30 cellular contexts compared by ENCODE assay signal in the genomic region with DNA sequence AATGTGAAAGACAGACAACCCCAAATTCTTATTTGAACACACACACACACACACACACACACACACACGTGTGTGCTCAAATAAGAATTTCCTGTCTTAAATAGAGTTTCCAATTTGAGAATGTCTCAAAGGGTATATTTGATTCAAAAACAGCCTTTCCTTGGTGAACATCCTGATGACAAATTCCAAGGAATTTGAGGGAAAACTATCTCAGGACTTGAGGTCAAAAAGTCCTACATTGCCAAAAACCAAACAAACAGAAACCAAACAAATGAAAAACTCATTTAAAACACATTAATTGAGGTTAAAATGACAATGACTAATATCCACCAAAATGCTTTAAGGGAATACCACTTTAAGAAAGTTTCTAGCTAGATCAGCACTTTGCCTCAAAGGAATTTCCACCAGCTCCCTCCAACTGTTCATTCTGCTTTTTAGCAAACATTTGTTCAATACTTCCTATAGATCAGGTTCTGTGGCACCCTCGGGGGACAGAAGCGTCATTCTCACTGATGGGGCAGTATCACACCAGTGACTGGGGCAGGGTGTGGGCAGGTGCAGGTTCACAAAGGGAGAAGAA.
DNase-seq lines count a peak whose midpoint lies in the region; ATAC-seq, FAIRE-seq and TF ChIP-seq lines count a peak whose summit lies in the region.
"Had no signal": no experiment of that assay in that cellular context is flagged by ENCODE, and none has a peak within 500 bp of the region (broad histone marks: within the 10 kb centered on the region; RNA-seq: fewer than 3 reads in every experiment).

No MANE protein-coding gene starts in this region.

- no peak overlapping the region for H3K27ac ChIP-seq in HepG2 (ENCODE audit: extremely low read length, insufficient read depth, low read length)
- H3K27ac ChIP-seq in right lobe of liver, result no peak overlapping the region
- H3K27ac ChIP-seq: colonic mucosa, foreskin keratinocyte, KMS-11, ovary, Peyer's patch, SK-N-MC, suprapubic skin had no signal

- H3K4me3 ChIP-seq in HepG2 (replicated peaks in 1 of 3; ENCODE audit: insufficient read depth in 1 of 3, low read depth in 2 of 3, low read length in 3 of 3), result no peak overlapping the region
- no peak overlapping the region for H3K4me3 ChIP-seq in right lobe of liver
- no peak overlapping the region for H3K4me3 ChIP-seq in fibroblast of mammary gland (ENCODE audit: control insufficient read depth, low read depth, low read length)
- H3K4me3 ChIP-seq: colonic mucosa, GM12878, GM23338, ovary, Peyer's patch, SK-N-MC, suprapubic skin had no signal

- H2AFZ ChIP-seq in HepG2 (ENCODE audit: low read length), result no peak overlapping the region
- H2AFZ ChIP-seq: GM23338 had no signal

- 31% methylated on average over 3 of the region's 3 CpGs for WGBS in HepG2 (ENCODE audit: low lambda C conversion rate)
- 25% methylated on average over 2 of the region's 3 CpGs for WGBS in right lobe of liver (ENCODE audit: insufficient coverage, low coverage, low lambda C conversion rate, missing lambda C conversion rate)

- no peak for DNase-seq in HepG2 (ENCODE audit: low spot score)
- DNase-seq in right lobe of liver, result no peak
- no peak for DNase-seq in T-cell
- peak; percentile 74 for DNase-seq in fibroblast of mammary gland (ENCODE audit: low read depth)
- DNase-seq in urothelium cell line (ENCODE audit: low spot score), result no peak
- no peak for DNase-seq in NCI-H2081 (lab: John Stamatoyannopoulos, UW)
- no peak for DNase-seq in H4 (ENCODE audit: low spot score)
- DNase-seq: ACHN; activated B cell treated with CpG ODN at 0.5 μM for 24 hours; activated CD8-positive, alpha-beta memory T cell treated with anti-CD3 and anti-CD28 coated beads for 24 hours; activated naive CD4-positive, alpha-beta T cell treated with anti-CD3 and anti-CD28 coated beads, Interleukin-2, amount 10 ng/mL, durations not matched to agents 7 days and 5 days; activated T-cell treated with anti-CD3 and anti-CD28 coated beads, Interleukin-2, amount 50 U/mL, for 72 hours; colonic mucosa; DMS153; foreskin keratinocyte; hypothalamus; NCI-H1092; NCI-H2029; ovary; Peyer's patch had no signal

- H3K79me2 ChIP-seq in HepG2 (ENCODE audit: insufficient read depth, low read length), result no peaks in the 10 kb centered on the region

- peak overlapping the region in 1 of 3 donors; percentile 4 for H3K4me3 Mint-ChIP-seq in T-cell
- H3K4me3 Mint-ChIP-seq: activated B cell treated with CpG ODN at 0.5 μM for 24 hours; activated naive CD4-positive, alpha-beta T cell treated with anti-CD3 and anti-CD28 coated beads, Interleukin-2, amount 10 ng/mL, durations not matched to agents 7 days and 5 days; activated T-cell treated with anti-CD3 and anti-CD28 coated beads, Interleukin-2, amount 50 U/mL, for 72 hours; CD14-positive monocyte; GM23338; T-helper 2 cell treated with Interferon-gamma antibody and Interleukin-4, amounts not matched to agents 5 μg/mL and 100 μg/mL, for 36 hours had no signal

- no peak overlapping the region for H3K4me2 ChIP-seq in HepG2 (ENCODE audit: low read depth, low read length)
- H3K4me2 ChIP-seq: GM23338, KMS-11 had no signal

- H3K27me3 Mint-ChIP-seq in T-cell, result no peaks in the 10 kb centered on the region
- H3K27me3 Mint-ChIP-seq: activated B cell treated with CpG ODN at 0.5 μM for 24 hours; activated naive CD4-positive, alpha-beta T cell treated with anti-CD3 and anti-CD28 coated beads, Interleukin-2, amount 10 ng/mL, durations not matched to agents 7 days and 5 days had no signal

- TF ChIP-seq CTCF in HepG2 (CRISPR knock-in tag; IDR thresholded peaks at IDR 0.05) (no peak), right lobe of liver (IDR thresholded peaks at IDR 0.05) (no peak), fibroblast of mammary gland (conservative IDR thresholded peaks at IDR 0.05; ENCODE audit: control insufficient read depth, insufficient read depth, low read depth, low read length) (no peak)

- no peaks in the 10 kb centered on the region for H3K36me3 ChIP-seq in HepG2 (replicated peaks in 1 of 2; ENCODE audit: control insufficient read depth in 1 of 2, insufficient read depth in 2 of 2, low read length in 2 of 2)
- H3K36me3 ChIP-seq in right lobe of liver, result no peaks in the 10 kb centered on the region
- H3K36me3 ChIP-seq: colonic mucosa, ovary, Peyer's patch, suprapubic skin had no signal

- in situ Hi-C loops in HepG2 (cut with HindIII; ENCODE audit: extremely low pct_ligation_motif_present, low pct_unique_long_range_greater_than_20kb), result no loop called here

- H4K20me1 ChIP-seq in HepG2 (ENCODE audit: insufficient read depth, low read length), result no peaks in the 10 kb centered on the region

- TF ChIP-seq RAD21 in HepG2 (CRISPR knock-in tag; IDR thresholded peaks at IDR 0.05), result no peak

- FAIRE-seq in HepG2 (lab: Jason Lieb, UNC) (no peak), urothelium cell line (lab: Jason Lieb, UNC) (peak; percentile 44)
- FAIRE-seq: GM12878, islet of Langerhans had no signal

- H3K9ac ChIP-seq in HepG2 (ENCODE audit: insufficient read depth, low read depth, low read length), result no peak overlapping the region
- H3K9ac ChIP-seq: KMS-11 had no signal

- no peak for TF ChIP-seq EP300 in HepG2 (IDR thresholded peaks at IDR 0.05; ENCODE audit: low read depth in 2 of 2, low read length in 2 of 2)
- TF ChIP-seq EP300 in HepG2 (CRISPR knock-in tag; IDR thresholded peaks at IDR 0.05; ENCODE audit: borderline replicate concordance), result no peak

- peaks cover 52 to 57% (median 55%) of the 10 kb centered on the region in 3 donors for H3K4me1 Mint-ChIP-seq in T-cell

- BruUV-seq in HepG2 (replicated peaks; lab: Mats Ljungman, UMichigan), result no TSS peak

- H3K27ac Mint-ChIP-seq in T-cell, result peak overlapping the region; percentile 0 to 68
- H3K27ac Mint-ChIP-seq: activated B cell treated with CpG ODN at 0.5 μM for 24 hours; activated naive CD4-positive, alpha-beta T cell treated with anti-CD3 and anti-CD28 coated beads, Interleukin-2, amount 10 ng/mL, durations not matched to agents 7 days and 5 days; activated T-cell treated with anti-CD3 and anti-CD28 coated beads, Interleukin-2, amount 50 U/mL, for 72 hours; GM23338; T-helper 2 cell treated with Interferon-gamma antibody and Interleukin-4, amounts not matched to agents 5 μg/mL and 100 μg/mL, for 36 hours had no signal

- POLR2A ChIA-PET in HepG2 (lab: Yijun Ruan, JAX), result no interaction called here
- POLR2A ChIA-PET in T-cell (lab: Charles Lee), result interaction anchor here in 1 of 2 donors (0.6 kb wide), 2 partner anchors 128 to 284 kb away, joined by 3 to 5 read pairs; no protein-coding TSS in a partner anchor

- CTCF ChIA-PET in HepG2 (lab: Yijun Ruan, JAX; ENCODE audit: low intra/inter-chr PET ratio, low total read pairs) (no interaction called here), T-cell (lab: Charles Lee) (interaction anchor here in 1 of 2 donors (0.7 kb wide), 1 partner anchor 303 kb away, joined by 6 read pairs; no protein-coding TSS in a partner anchor)

- TF ChIP-seq POLR2A in HepG2 (IDR thresholded peaks at IDR 0.05; ENCODE audit: insufficient read depth in 1 of 2, low read depth in 2 of 2, low read length in 2 of 2) (no peak), right lobe of liver (IDR thresholded peaks at IDR 0.05) (no peak)

- H3K36me3 Mint-ChIP-seq in T-cell, result no peaks in the 10 kb centered on the region

- ATAC-seq in HepG2 (no peak), right lobe of liver (no peak), T-cell (replicated peaks in 1 of 4) (no peak), HG02759 (IDR thresholded peaks at IDR 0.05; ENCODE audit: unreplicated experiment) (no peak)
- ATAC-seq: activated T-cell treated with anti-CD3 and anti-CD28 coated beads, Interleukin-2, amount 50 U/mL, for 72 hours; foreskin keratinocyte; GM12878; GM23338; sciatic nerve had no signal

- H3K9me3 Mint-ChIP-seq in T-cell, result no peaks in the 10 kb centered on the region
- H3K9me3 Mint-ChIP-seq: activated B cell treated with CpG ODN at 0.5 μM for 24 hours, CD14-positive monocyte, GM23338 had no signal

- no peaks in the 10 kb centered on the region for H3K9me3 ChIP-seq in HepG2 (ENCODE audit: low read length)
- H3K9me3 ChIP-seq in right lobe of liver, result no peaks in the 10 kb centered on the region
- H3K9me3 ChIP-seq: colonic mucosa, ovary, Peyer's patch, suprapubic skin had no signal

- intact Hi-C loops in HepG2 (cut with micrococcal nuclease; ENCODE audit: unreplicated experiment), result no loop called here
- intact Hi-C loops in right lobe of liver (cut with DNase I), result no loop called here

- H3K27me3 ChIP-seq in HepG2 (ENCODE audit: control insufficient read depth in 1 of 2, insufficient read depth in 2 of 2, low read length in 2 of 2) (no peaks in the 10 kb centered on the region), right lobe of liver (no peaks in the 10 kb centered on the region)
- H3K27me3 ChIP-seq: colonic mucosa, ovary, Peyer's patch, suprapubic skin had no signal

- H3K4me1 ChIP-seq in HepG2 (ENCODE audit: insufficient read depth, low read length), result no peaks in the 10 kb centered on the region
- no peaks in the 10 kb centered on the region for H3K4me1 ChIP-seq in right lobe of liver
- H3K4me1 ChIP-seq: colonic mucosa, foreskin keratinocyte, suprapubic skin had no signal

TF ChIP-seq in HepG2, 621 proteins besides CTCF, POLR2A, EP300 and RAD21:
- TF ChIP-seq KLF12 (CRISPR knock-in tag; IDR thresholded peaks at IDR 0.05; ENCODE audit: borderline replicate concordance) (no peak), MAFK (conservative IDR thresholded peaks at IDR 0.05 in 1 of 2, IDR thresholded peaks at IDR 0.05 in 1 of 2; ENCODE audit: low read length in 2 of 2) (peak; percentile 55 to 63), ZNF180 (CRISPR knock-in tag; IDR thresholded peaks at IDR 0.05; ENCODE audit: borderline replicate concordance, low read depth) (no peak), MAFF (IDR thresholded peaks at IDR 0.05; ENCODE audit: low read depth, low read length) (0 out of 2 replicates have a peak, but pooled peaks have one; percentile 18)
